17 cellular contexts compared by ENCODE assay signal in the genomic region with DNA sequence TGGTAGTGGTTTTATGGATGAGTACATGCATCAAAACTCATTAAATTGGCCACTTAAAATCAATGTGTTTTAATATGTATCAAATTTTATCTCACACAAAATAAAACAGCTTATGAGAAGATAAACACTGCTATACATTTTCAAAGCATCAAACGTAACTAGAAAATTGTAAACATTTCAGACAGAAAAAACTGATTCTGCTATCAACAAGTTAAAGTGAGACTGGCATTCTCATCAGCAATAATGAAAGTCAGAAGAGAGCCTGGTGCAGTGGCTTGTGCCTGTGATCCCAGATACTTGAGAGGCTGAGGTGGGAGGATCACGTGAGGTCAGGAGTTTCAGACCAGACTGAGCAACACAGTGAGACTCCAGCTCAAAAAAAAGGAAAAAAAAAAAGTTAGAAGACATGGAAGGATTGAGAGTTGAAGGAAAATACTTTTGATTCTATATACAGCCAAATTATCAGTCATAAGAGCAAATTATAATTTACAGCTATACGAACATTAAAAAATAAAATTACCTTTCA. TPM values are rescaled to one million over a fixed set of nuclear protein-coding genes. Genes with fewer than 3 reads are reported as not detected.
A peak's percentile ranks its signal among the peaks of the same experiment; 100 is the strongest.
DNase-seq lines count a peak whose midpoint lies in the region; ATAC-seq, FAIRE-seq and TF ChIP-seq lines count a peak whose summit lies in the region.
"Had no signal": no experiment of that assay in that cellular context is flagged by ENCODE, and none has a peak within 500 bp of the region (broad histone marks: within the 10 kb centered on the region; RNA-seq: fewer than 3 reads in every experiment).

No MANE protein-coding gene starts in this region.

- H3K4me3 ChIP-seq in SK-N-MC: peak overlapping the region; percentile 0; the same call in 1 of the 2 replicates
- no peak overlapping the region for H3K4me3 ChIP-seq in fibroblast of lung (replicated peaks in 1 of 4; ENCODE audit: control extremely low read depth in 1 of 4, insufficient read depth in 1 of 4, low read depth in 3 of 4, low read length in 4 of 4)
- no peak overlapping the region for H3K4me3 ChIP-seq in pancreas
- H3K4me3 ChIP-seq: heart right ventricle, right atrium auricular region, SJSA1 had no signal

- peak overlapping the region; percentile 74 for H3K27ac Mint-ChIP-seq in activated T-cell treated with anti-CD3 and anti-CD28 coated beads, Interleukin-2, amount 50 U/mL, for 24 hours
- no peak overlapping the region for H3K27ac Mint-ChIP-seq in stimulated activated naive CD8-positive, alpha-beta T cell treated with anti-CD3 and anti-CD28 coated beads, Interleukin-15, amount 100 ng/mL, for 72 hours

- peaks cover 40% of the 10 kb centered on the region for H3K4me1 Mint-ChIP-seq in activated T-cell treated with anti-CD3 and anti-CD28 coated beads, Interleukin-2, amount 50 U/mL, for 24 hours (ENCODE audit: low read depth)
- peaks cover 40% of the 10 kb centered on the region for H3K4me1 Mint-ChIP-seq in stimulated activated naive CD8-positive, alpha-beta T cell treated with anti-CD3 and anti-CD28 coated beads, Interleukin-15, amount 100 ng/mL, for 72 hours

- peaks cover 25% of the 10 kb centered on the region for H3K36me3 Mint-ChIP-seq in activated T-cell treated with anti-CD3 and anti-CD28 coated beads, Interleukin-2, amount 50 U/mL, for 24 hours (ENCODE audit: low read depth)

- H4K20me1 ChIP-seq in fibroblast of lung (ENCODE audit: control insufficient read depth, extremely low read depth, insufficient read depth, low read length): no peaks in the 10 kb centered on the region

- no peaks in the 10 kb centered on the region for H3K9me3 ChIP-seq in SK-N-MC (ENCODE audit: low read depth, low read length)
- H3K9me3 ChIP-seq in fibroblast of lung (ENCODE audit: control insufficient read depth, insufficient read depth, low read depth, low read length): no peaks in the 10 kb centered on the region
- H3K9me3 ChIP-seq in pancreas: no peaks in the 10 kb centered on the region
- H3K9me3 ChIP-seq: heart right ventricle, right atrium auricular region, SJSA1 had no signal

- H3K4me1 ChIP-seq in fibroblast of lung (ENCODE audit: control insufficient read depth, extremely low read depth, insufficient read depth, low read length) (peaks cover 8% of the 10 kb centered on the region), pancreas (peaks cover 11 to 20% (median 12%) of the 10 kb centered on the region in 3 donors), foreskin keratinocyte (peaks cover 13% of the 10 kb centered on the region)

- intact Hi-C loops in pancreas (cut with DNase I): no loop called here

- ATAC-seq in stimulated activated naive CD8-positive, alpha-beta T cell treated with anti-CD3 and anti-CD28 coated beads, Interleukin-15, amount 100 ng/mL, for 72 hours: no peak
- ATAC-seq in pancreas (no peak), foreskin keratinocyte (no peak)
- ATAC-seq: heart right ventricle had no signal

- H3K9me3 Mint-ChIP-seq in activated T-cell treated with anti-CD3 and anti-CD28 coated beads, Interleukin-2, amount 50 U/mL, for 24 hours: no peaks in the 10 kb centered on the region
- no peaks in the 10 kb centered on the region for H3K9me3 Mint-ChIP-seq in stimulated activated naive CD8-positive, alpha-beta T cell treated with anti-CD3 and anti-CD28 coated beads, Interleukin-15, amount 100 ng/mL, for 72 hours

- peak overlapping the region; percentile 56 for H3K4me2 ChIP-seq in fibroblast of lung (ENCODE audit: extremely low read depth, insufficient read depth, low read length)

- H3K9ac ChIP-seq in SK-N-MC (ENCODE audit: insufficient read length) (peak overlapping the region; percentile 17), fibroblast of lung (ENCODE audit: insufficient read depth, low read length) (no peak overlapping the region)

- no peak for FAIRE-seq in pancreas (lab: Jason Lieb, UNC)
- FAIRE-seq: colon had no signal

- H3K4me3 Mint-ChIP-seq in activated T-cell treated with anti-CD3 and anti-CD28 coated beads, Interleukin-2, amount 50 U/mL, for 24 hours: no peak overlapping the region
- H3K4me3 Mint-ChIP-seq in stimulated activated naive CD8-positive, alpha-beta T cell treated with anti-CD3 and anti-CD28 coated beads, Interleukin-15, amount 100 ng/mL, for 72 hours: peak overlapping the region; percentile 8 to 47

- no peak for TF ChIP-seq CTCF in fibroblast of lung (conservative IDR thresholded peaks at IDR 0.05 in 1 of 2, IDR thresholded peaks at IDR 0.05 in 1 of 2; ENCODE audit: low read depth in 1 of 2, low read length in 2 of 2)
- no peak for TF ChIP-seq CTCF in pancreas (IDR thresholded peaks at IDR 0.05)
- TF ChIP-seq CTCF in foreskin keratinocyte (conservative IDR thresholded peaks at IDR 0.05): no peak

- no peaks in the 10 kb centered on the region for H3K27me3 Mint-ChIP-seq in activated T-cell treated with anti-CD3 and anti-CD28 coated beads, Interleukin-2, amount 50 U/mL, for 24 hours
- no peaks in the 10 kb centered on the region for H3K27me3 Mint-ChIP-seq in stimulated activated naive CD8-positive, alpha-beta T cell treated with anti-CD3 and anti-CD28 coated beads, Interleukin-15, amount 100 ng/mL, for 72 hours

- peak overlapping the region; percentile 83 for H3K27ac ChIP-seq in SK-N-MC
- H3K27ac ChIP-seq in fibroblast of lung (ENCODE audit: insufficient read depth, low read length): peak overlapping the region; percentile 32
- H3K27ac ChIP-seq in pancreas: no peak overlapping the region
- H3K27ac ChIP-seq in foreskin keratinocyte: no peak overlapping the region
- H3K27ac ChIP-seq: heart right ventricle, right atrium auricular region, SJSA1 had no signal

- H2AFZ ChIP-seq in fibroblast of lung (ENCODE audit: low read length): no peak overlapping the region

- WGBS in pancreas, 2 donors: 80 to 87% methylated on average over 3 of the region's 3 CpGs

- no peaks in the 10 kb centered on the region for H3K27me3 ChIP-seq in fibroblast of lung (ENCODE audit: control insufficient read depth, insufficient read depth, low read length)
- H3K27me3 ChIP-seq in pancreas: no peaks in the 10 kb centered on the region
- H3K27me3 ChIP-seq in foreskin keratinocyte: no peaks in the 10 kb centered on the region
- H3K27me3 ChIP-seq: heart right ventricle, right atrium auricular region, SJSA1 had no signal

- no peak for DNase-seq in activated T-cell treated with anti-CD3 and anti-CD28 coated beads, Interleukin-2, amount 50 U/mL, for 24 hours
- no peak for DNase-seq in activated T-cell treated with anti-CD3 and anti-CD28 coated beads, Interleukin-2, amount 50 U/mL, for 1 hour
- DNase-seq in SK-N-MC (ENCODE audit: low read depth, low spot score) (no peak), fibroblast of lung (ENCODE audit: low read depth in 2 of 2) (peak in 1 of 2 donors; percentile 24), pancreas (no peak), COLO668 (lab: John Stamatoyannopoulos, UW; ENCODE audit: unreplicated experiment) (no peak), foreskin keratinocyte (no peak)
- DNase-seq in stimulated activated naive CD8-positive, alpha-beta T cell treated with anti-CD3 and anti-CD28 coated beads, Interleukin-15, amount 100 ng/mL, for 72 hours: no peak
- DNase-seq: heart right ventricle; NCI-H1092 treated with DMSO at 0.1 percent for 48 hours; stimulated activated CD4-positive, alpha-beta T cell treated with anti-CD3 and anti-CD28 coated beads, Interleukin-4, amount 100 ng/mL, for 1 hour had no signal

- no peaks in the 10 kb centered on the region for H3K36me3 ChIP-seq in SK-N-MC (ENCODE audit: insufficient read depth, low read length)
- no peaks in the 10 kb centered on the region for H3K36me3 ChIP-seq in fibroblast of lung (ENCODE audit: control insufficient read depth, insufficient read depth, low read length)
- no peaks in the 10 kb centered on the region for H3K36me3 ChIP-seq in pancreas
- H3K36me3 ChIP-seq: right atrium auricular region had no signal

- H3K79me2 ChIP-seq in fibroblast of lung (ENCODE audit: control insufficient read depth, insufficient read depth, low read length): peaks cover 49% of the 10 kb centered on the region

RNA-seq across cellular contexts. Expression of a gene that starts 2.9 kb away (rescaled TPM):
- total RNA-seq in fibroblast of lung (51.1 and 69.9 TPM in 2 replicates), pancreas (10 to 100 TPM in 5 of 6 donors, 1 to 10 TPM in 1; 9.9 to 35.1 (median 14.4) TPM), foreskin keratinocyte (11.9 and 13.1 TPM in 2 replicates)
- polyA plus RNA-seq in fibroblast of lung (24.8 and 29.0 TPM in 2 replicates), pancreas (10 to 100 TPM in 1 of 2 donors, 1 to 10 TPM in 1; 5.3 to 10.1 TPM), foreskin keratinocyte (5.0 and 5.2 TPM in 2 replicates)
- 13.1 and 16.8 TPM in 2 replicates for polyA plus RNA-seq in fibroblast of lung (2012)
- 10.6 and 32.1 TPM in 2 replicates for polyA minus RNA-seq in fibroblast of lung (ENCODE audit: low replicate concordance)

RNA-seq across cellular contexts. Expression of a gene that starts 3.3 kb away (rescaled TPM):
- 25.4 and 28.2 TPM in 2 replicates for total RNA-seq in fibroblast of lung
- 43.1 and 48.4 TPM in 2 replicates for polyA plus RNA-seq in fibroblast of lung
- polyA plus RNA-seq in fibroblast of lung (2012): 42.1 and 42.5 TPM in 2 replicates
- 0.26 and 0.67 TPM in 2 replicates for polyA minus RNA-seq in fibroblast of lung (ENCODE audit: low replicate concordance)
- total RNA-seq in pancreas: 10 to 100 TPM; 16.6 to 26.4 (median 19.9) TPM
- polyA plus RNA-seq in pancreas: 10 to 100 TPM; 12.1 to 23.3 TPM
- 39.6 and 40.8 TPM in 2 replicates for total RNA-seq in foreskin keratinocyte
- polyA plus RNA-seq in foreskin keratinocyte: 31.8 and 40.2 TPM in 2 replicates

RNA-seq across cellular contexts. Expression of a gene that starts 55.5 kb away (rescaled TPM):
- total RNA-seq in fibroblast of lung: not detected in 2 replicates
- polyA plus RNA-seq in fibroblast of lung: not detected in 2 replicates
- polyA plus RNA-seq in fibroblast of lung (2012): not detected in 2 replicates
- polyA minus RNA-seq in fibroblast of lung (ENCODE audit: low replicate concordance): not detected in 2 replicates
- not detected for total RNA-seq in pancreas
- not detected for polyA plus RNA-seq in pancreas
- total RNA-seq in foreskin keratinocyte: not detected in 2 replicates
- polyA plus RNA-seq in foreskin keratinocyte: not detected in 2 replicates
- total RNA-seq: epithelial cell of proximal tubule, heart right ventricle, right atrium auricular region, SJSA1, urinary bladder had no signal
- polyA plus RNA-seq: adipose tissue, heart right ventricle, urinary bladder had no signal

Comparison
In these comparisons a context has a peak if more than half of its experiments do, and no peak if none do; other contexts are left out.
1. H3K27ac ChIP-seq: peak in SK-N-MC (single experiment) and fibroblast of lung (single experiment); none in pancreas (0 of 4) and foreskin keratinocyte (single experiment).